Comparison of ENCODE assay signal across 18 cellular contexts in genomic region chr18:76984193-76985155, GRCh38.
A peak's percentile ranks its signal among the peaks of the same experiment; 100 is the strongest.
DNase-seq lines count a peak whose midpoint lies in the region; ATAC-seq, FAIRE-seq and TF ChIP-seq lines count a peak whose summit lies in the region.
"Had no signal": no experiment of that assay in that cellular context is flagged by ENCODE, and none has a peak within 500 bp of the region (broad histone marks: within the 10 kb centered on the region; RNA-seq: fewer than 3 reads in every experiment).

No MANE protein-coding gene starts in this region.

- intact Hi-C loops in kidney (cut with DNase I), result no loop called here
- intact Hi-C loops in sciatic nerve (cut with DNase I), result no loop called here
- intact Hi-C loops in uterus (cut with DNase I; ENCODE audit: low total_unique reads), result loop anchor here (10.0 kb wide), 1 partner anchor 180 kb away; no protein-coding TSS in a partner anchor

- no peaks in the 10 kb centered on the region for H4K20me1 ChIP-seq in Karpas-422 (ENCODE audit: insufficient read depth, low read depth, low read length)

- peaks cover 12% of the 10 kb centered on the region for H3K4me1 Mint-ChIP-seq in central memory CD8-positive, alpha-beta T cell

- peak overlapping the region; percentile 16 for H3K27ac Mint-ChIP-seq in central memory CD8-positive, alpha-beta T cell (ENCODE audit: low read depth)

- no peaks in the 10 kb centered on the region for H3K9me2 ChIP-seq in Karpas-422 (replicated peaks; ENCODE audit: insufficient read depth, low read length)

- no peaks in the 10 kb centered on the region for H3K9me3 ChIP-seq in Karpas-422 (ENCODE audit: low read length)
- H3K9me3 ChIP-seq in kidney (ENCODE audit: control insufficient read depth in 1 of 2, low read length in 2 of 2), result no peaks in the 10 kb centered on the region
- no peaks in the 10 kb centered on the region for H3K9me3 ChIP-seq in uterus

- no peak for TF ChIP-seq CTCF in kidney (IDR thresholded peaks at IDR 0.05; ENCODE audit: borderline replicate concordance, extremely low read depth, insufficient read depth)
- TF ChIP-seq CTCF in uterus (IDR thresholded peaks at IDR 0.05), result no peak

- no peak for FAIRE-seq in kidney (lab: Jason Lieb, UNC)
- FAIRE-seq: G401.6 had no signal

- H3K9me3 Mint-ChIP-seq in central memory CD8-positive, alpha-beta T cell, result no peaks in the 10 kb centered on the region
- H3K9me3 Mint-ChIP-seq: CD4-positive, CD25-positive, alpha-beta regulatory T cell; GM23338 had no signal

- peak overlapping the region; percentile 99 for H3K27ac ChIP-seq in Karpas-422 (ENCODE audit: low read length)
- no peak overlapping the region for H3K27ac ChIP-seq in kidney (ENCODE audit: low read depth in 2 of 2, low read length in 2 of 2)
- no peak overlapping the region for H3K27ac ChIP-seq in uterus

- DNase-seq in Karpas-422 (no peak), kidney (peak; percentile 72), sciatic nerve (ENCODE audit: low spot score) (peak; percentile 52), uterus (no peak), H7 (no peak), NCI-H446 (lab: John Stamatoyannopoulos, UW) (no peak)
- DNase-seq in central memory CD8-positive, alpha-beta T cell (ENCODE audit: low spot score in 2 of 2), result no peak
- DNase-seq: ACHN; CD4-positive, CD25-positive, alpha-beta regulatory T cell; DMS79 treated with DMSO at 0.1 percent for 48 hours; MM.1S; NCI-H1930; NCI-H2171 treated with DMSO at 0.1 percent for 48 hours; NCI-H510A; NCI-H82 had no signal

- H3K9ac ChIP-seq in Karpas-422 (ENCODE audit: low read length), result no peak overlapping the region
- H3K9ac ChIP-seq in kidney (ENCODE audit: low read length in 2 of 2), result no peak overlapping the region

- no peak overlapping the region for H3K4me3 Mint-ChIP-seq in central memory CD8-positive, alpha-beta T cell
- H3K4me3 Mint-ChIP-seq: CD4-positive, CD25-positive, alpha-beta regulatory T cell; GM23338 had no signal

- peaks cover 20% of the 10 kb centered on the region for H3K36me3 Mint-ChIP-seq in central memory CD8-positive, alpha-beta T cell (ENCODE audit: insufficient read depth)
- H3K36me3 Mint-ChIP-seq: CD4-positive, CD25-positive, alpha-beta regulatory T cell had no signal

- no peak for ATAC-seq in central memory CD8-positive, alpha-beta T cell (replicated peaks; ENCODE audit: extremely low read depth, poor library complexity, severe bottlenecking)
- ATAC-seq in sciatic nerve (no peak), GM19023 (IDR thresholded peaks at IDR 0.05; ENCODE audit: unreplicated experiment) (no peak)

- no peak for TF ChIP-seq POLR2A in uterus (IDR thresholded peaks at IDR 0.05)

- no peaks in the 10 kb centered on the region for H3K27me3 ChIP-seq in Karpas-422 (ENCODE audit: low read length)
- no peaks in the 10 kb centered on the region for H3K27me3 ChIP-seq in uterus
- H3K27me3 ChIP-seq in H7 (ENCODE audit: control insufficient read depth, insufficient read depth, low read length), result no peaks in the 10 kb centered on the region

- H2AFZ ChIP-seq in Karpas-422 (ENCODE audit: low read length), result no peak overlapping the region

- no peaks in the 10 kb centered on the region for H3K27me3 Mint-ChIP-seq in central memory CD8-positive, alpha-beta T cell
- H3K27me3 Mint-ChIP-seq: CD4-positive, CD25-positive, alpha-beta regulatory T cell had no signal

- H3K36me3 ChIP-seq in Karpas-422 (ENCODE audit: insufficient read depth, low read length) (peaks cover 44% of the 10 kb centered on the region), kidney (ENCODE audit: control insufficient read depth in 1 of 2, insufficient read depth in 2 of 2, low read length in 2 of 2) (no peaks in the 10 kb centered on the region), uterus (no peaks in the 10 kb centered on the region), H7 (replicated peaks; ENCODE audit: control insufficient read depth, insufficient read depth, low read length) (no peaks in the 10 kb centered on the region)

- H3K4me3 ChIP-seq in Karpas-422 (ENCODE audit: low read length) (no peak overlapping the region), kidney (ENCODE audit: low read length in 2 of 2) (no peak overlapping the region), uterus (no peak overlapping the region), H7 (ENCODE audit: insufficient read depth, low read depth, low read length) (no peak overlapping the region)
- H3K4me3 ChIP-seq: GM23338 had no signal

- H3K4me1 ChIP-seq in Karpas-422 (ENCODE audit: low read length) (peaks cover 87% of the 10 kb centered on the region), kidney (ENCODE audit: control insufficient read depth in 1 of 2, insufficient read depth in 1 of 2, low read depth in 1 of 2, low read length in 2 of 2) (peaks cover 0 to 6% of the 10 kb centered on the region in 2 donors), uterus (no peaks in the 10 kb centered on the region)

- no peak overlapping the region for H3K4me2 ChIP-seq in Karpas-422 (ENCODE audit: low read depth, low read length, poor library complexity, severe bottlenecking)
- H3K4me2 ChIP-seq: GM23338 had no signal

- H3K79me2 ChIP-seq in Karpas-422 (ENCODE audit: low read length), result peaks cover 10% of the 10 kb centered on the region

Comparison
In these comparisons a context has a peak if more than half of its experiments do, and no peak if none do; other contexts are left out.
1. DNase-seq: peak in kidney (single experiment) and sciatic nerve (single experiment); none in Karpas-422 (single experiment), central memory CD8-positive, alpha-beta T cell (0 of 2), uterus (0 of 2), H7 (single experiment) and NCI-H446 (0 of 2).